10 cellular contexts compared by ENCODE assay signal in genomic region chr12:121980211-121980891, GRCh38. TPM values are rescaled to one million over a fixed set of nuclear protein-coding genes. Genes with fewer than 3 reads are reported as not detected.
DNase-seq lines count a peak whose midpoint lies in the region; ATAC-seq and TF ChIP-seq lines count a peak whose summit lies in the region.
"Had no signal": no experiment of that assay in that cellular context is flagged by ENCODE, and none has a peak within 500 bp of the region (broad histone marks: within the 10 kb centered on the region; RNA-seq: fewer than 3 reads in every experiment).

No MANE protein-coding gene starts in this region.

- H3K4me1 Mint-ChIP-seq in WTC11: peaks cover 7% of the 10 kb centered on the region
- peaks cover 9% of the 10 kb centered on the region for H3K4me1 Mint-ChIP-seq in CD4-positive, alpha-beta T cell (ENCODE audit: low read depth)

- CTCF ChIA-PET in WTC11 (lab: Charles Lee): interaction anchor here (0.7 to 2.3 kb wide), 3 partner anchors 9 to 62 kb away, joined by 3 to 8 read pairs (median 4); partner anchors contain the start of gene CFAP251
- CTCF ChIA-PET in CD4-positive, alpha-beta T cell (lab: Charles Lee): no interaction called here

- POLR2A ChIA-PET in WTC11 (lab: Charles Lee): interaction anchor here (0.7 kb wide), 1 partner anchor 17 kb away, joined by 5 read pairs; no protein-coding TSS in a partner anchor
- POLR2A ChIA-PET in CD4-positive, alpha-beta T cell (lab: Charles Lee): no interaction called here

- no peaks in the 10 kb centered on the region for H3K36me3 Mint-ChIP-seq in WTC11
- no peaks in the 10 kb centered on the region for H3K36me3 Mint-ChIP-seq in CD4-positive, alpha-beta T cell (ENCODE audit: low read depth)

- ATAC-seq in GM18907 (IDR thresholded peaks at IDR 0.05; ENCODE audit: unreplicated experiment) (peak; percentile 60), HG03135 (IDR thresholded peaks at IDR 0.05; ENCODE audit: unreplicated experiment) (peak; percentile 48), WTC11 (no peak)
- ATAC-seq in CD4-positive, alpha-beta T cell (ENCODE audit: poor library complexity): no peak

- H3K4me3 Mint-ChIP-seq in WTC11: no peak overlapping the region
- H3K4me3 Mint-ChIP-seq in CD4-positive, alpha-beta T cell: no peak overlapping the region

- DNase-seq in WTC11 (ENCODE audit: low spot score): no peak
- peak; percentile 79 for DNase-seq in posterior vena cava (ENCODE audit: low spot score)
- DNase-seq in stomach: no peak
- DNase-seq in NCI-H82 treated with DMSO at 0.1 percent for 48 hours (lab: John Stamatoyannopoulos, UW; ENCODE audit: unreplicated experiment): no peak
- DNase-seq in CD4-positive, alpha-beta T cell: no peak
- DNase-seq in EL: no peak
- DNase-seq: NCI-H524 treated with DMSO at 0.1 percent for 48 hours, WERI-Rb-1 had no signal

- H3K36me3 ChIP-seq in stomach: no peaks in the 10 kb centered on the region
- H3K36me3 ChIP-seq: WERI-Rb-1 had no signal

- 65 to 78% (median 69%) methylated on average over 11 of the region's 11 CpGs for WGBS in stomach, 5 donors

- intact Hi-C loops in posterior vena cava (cut with DNase I) (no loop called here), stomach (cut with DNase I; ENCODE audit: low total_unique reads) (no loop called here)
- intact Hi-C loops in CD4-positive, alpha-beta T cell (cut with DNase I, micrococcal nuclease): no loop called here

- 0 out of 2 replicates have a peak overlapping the region, but pooled peaks have one; percentile 59 for H3K27ac Mint-ChIP-seq in WTC11
- H3K27ac Mint-ChIP-seq in CD4-positive, alpha-beta T cell: no peak overlapping the region

- H3K27me3 ChIP-seq in stomach: no peaks in the 10 kb centered on the region
- H3K27me3 ChIP-seq in CD4-positive, alpha-beta T cell (ENCODE audit: control insufficient read depth, insufficient read depth, low read length): no peaks in the 10 kb centered on the region

- H3K27ac ChIP-seq in stomach: no peak overlapping the region
- no peak overlapping the region for H3K27ac ChIP-seq in CD4-positive, alpha-beta T cell (ENCODE audit: low read depth, low read length)
- H3K27ac ChIP-seq: WERI-Rb-1 had no signal

- no peak for TF ChIP-seq EP300 in stomach (IDR thresholded peaks at IDR 0.05)

- H3K9me3 ChIP-seq in stomach: no peaks in the 10 kb centered on the region
- no peaks in the 10 kb centered on the region for H3K9me3 ChIP-seq in CD4-positive, alpha-beta T cell (ENCODE audit: control insufficient read depth, low read length)

- H3K27me3 Mint-ChIP-seq in WTC11 (ENCODE audit: low read depth): no peaks in the 10 kb centered on the region
- no peaks in the 10 kb centered on the region for H3K27me3 Mint-ChIP-seq in CD4-positive, alpha-beta T cell

- no peaks in the 10 kb centered on the region for H3K4me1 ChIP-seq in stomach

- no peaks in the 10 kb centered on the region for H3K9me3 Mint-ChIP-seq in WTC11
- H3K9me3 Mint-ChIP-seq in CD4-positive, alpha-beta T cell: no peaks in the 10 kb centered on the region

- no peak for TF ChIP-seq CTCF in WTC11 (IDR thresholded peaks at IDR 0.05)
- TF ChIP-seq CTCF in stomach (IDR thresholded peaks at IDR 0.05): no peak
- no peak for TF ChIP-seq CTCF in CD4-positive, alpha-beta T cell (IDR thresholded peaks at IDR 0.05)

- TF ChIP-seq POLR2A in stomach (IDR thresholded peaks at IDR 0.05): no peak

- H3K4me3 ChIP-seq in stomach: no peak overlapping the region

TF ChIP-seq in WTC11, 78 proteins besides CTCF, POLR2A, EP300 and RAD21:
- no peak for TF ChIP-seq TP53 (CRISPR knock-in tag; IDR thresholded peaks at IDR 0.05)
- TF ChIP-seq ZMAT4 (CRISPR knock-in tag; IDR thresholded peaks at IDR 0.05): no peak
- TF ChIP-seq MAX (CRISPR knock-in tag; IDR thresholded peaks at IDR 0.05): 0 out of 2 replicates have a peak, but pooled peaks have one; percentile 17

RNA-seq across cellular contexts. Expression of gene BCL7A, which starts 41.3 kb away (rescaled TPM):
- total RNA-seq in WTC11 (2021): 14.6 to 19.7 TPM (median 15.8 TPM) in 3 replicates
- 1 to 10 TPM; 3.3 to 7.6 TPM for total RNA-seq in posterior vena cava
- total RNA-seq in stomach: 10 to 100 TPM in 1 of 5 donors, 1 to 10 TPM in 4; 2.0 to 11.6 (median 2.9) TPM
- polyA plus RNA-seq in stomach: 1 to 10 TPM; 1.5 to 3.4 (median 2.6) TPM
- total RNA-seq in CD4-positive, alpha-beta T cell: 1 to 10 TPM; 3.5 to 4.4 TPM

Comparison
In these comparisons a context has a peak if more than half of its experiments do, and no peak if none do; other contexts are left out.
1. ATAC-seq: peak in GM18907 (single experiment) and HG03135 (single experiment); none in WTC11 (single experiment) and CD4-positive, alpha-beta T cell (single experiment).